In the genomic region with DNA sequence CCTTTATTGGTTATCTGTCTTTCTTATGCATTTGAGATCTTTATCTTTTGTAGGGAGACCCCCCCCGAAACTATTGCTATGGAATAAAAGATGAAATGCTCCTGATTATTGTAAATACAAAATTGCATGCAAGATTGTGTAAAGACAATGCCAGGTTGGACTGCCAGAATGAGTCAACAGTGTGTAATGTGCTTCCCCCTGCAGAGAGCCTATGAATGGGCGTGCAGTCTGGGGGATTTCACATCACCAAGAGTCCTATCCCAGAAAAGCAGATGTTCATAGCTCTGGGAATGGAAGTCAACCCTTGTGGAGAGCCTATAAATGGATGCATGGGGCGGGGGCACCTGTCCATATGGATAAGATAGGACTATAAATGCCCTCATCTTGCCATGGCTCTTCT, we compare ENCODE assay signal across 19 cellular contexts.
"Had no signal": no experiment of that assay in that cellular context is flagged by ENCODE, and none has a peak within 500 bp of the region (broad histone marks: within the 10 kb centered on the region; RNA-seq: fewer than 3 reads in every experiment).

No MANE protein-coding gene starts in this region.

- H3K27ac Mint-ChIP-seq: activated CD4-positive, alpha-beta memory T cell treated with anti-CD3 and anti-CD28 coated beads, Interleukin-2, amount 10 ng/mL, durations not matched to agents 7 days and 5 days; activated naive CD8-positive, alpha-beta T cell had no signal

- H3K36me3 ChIP-seq: heart left ventricle, stomach, thoracic aorta had no signal

- H3K27me3 ChIP-seq: heart left ventricle, stomach had no signal

- H3K27me3 Mint-ChIP-seq: activated CD4-positive, alpha-beta memory T cell treated with anti-CD3 and anti-CD28 coated beads, Interleukin-2, amount 10 ng/mL, durations not matched to agents 7 days and 5 days; activated naive CD8-positive, alpha-beta T cell had no signal

- H3K79me2 ChIP-seq: parathyroid adenoma had no signal

- H3K9ac ChIP-seq: parathyroid adenoma had no signal

- H3K9me3 ChIP-seq: heart left ventricle, stomach, thoracic aorta had no signal

- H3K27ac ChIP-seq: heart left ventricle, parathyroid adenoma, skin epidermis, thoracic aorta, VCaP had no signal

- H2AFZ ChIP-seq: parathyroid adenoma had no signal

- DNase-seq: activated CD4-positive, alpha-beta memory T cell treated with anti-CD3 and anti-CD28 coated beads, Interleukin-2, amount 10 ng/mL, durations not matched to agents 7 days and 5 days; activated gamma-delta T cell; activated T-cell treated with anti-CD3 and anti-CD28 coated beads, Interleukin-2, amount 50 U/mL, for 48 hours; anterior cingulate cortex; central memory CD4-positive, alpha-beta T cell; cortex of kidney; effector memory CD4-positive, alpha-beta T cell; erythroblast; left ventricle myocardium superior; mesendoderm; retina; stomach; T-helper 1 cell had no signal

- H3K36me3 Mint-ChIP-seq: activated naive CD8-positive, alpha-beta T cell had no signal

- ATAC-seq: heart left ventricle, left ventricle myocardium superior had no signal

- H3K4me1 ChIP-seq: heart left ventricle, parathyroid adenoma had no signal

- H3K4me1 Mint-ChIP-seq: activated CD4-positive, alpha-beta memory T cell treated with anti-CD3 and anti-CD28 coated beads, Interleukin-2, amount 10 ng/mL, durations not matched to agents 7 days and 5 days had no signal

- H3K4me3 ChIP-seq: heart left ventricle, skin epidermis, stomach, thoracic aorta had no signal

- H3K4me3 Mint-ChIP-seq: activated CD4-positive, alpha-beta memory T cell treated with anti-CD3 and anti-CD28 coated beads, Interleukin-2, amount 10 ng/mL, durations not matched to agents 7 days and 5 days; activated naive CD8-positive, alpha-beta T cell had no signal
